ENCODE assay signal across 1 cellular context in genomic region chr2:10646153-10646552, GRCh38.
TF ChIP-seq lines count a peak whose summit lies in the region.

No MANE protein-coding gene starts in this region.

TF ChIP-seq in IMR-90, 13 proteins besides CTCF, POLR2A, EP300 and RAD21:
- no peak for TF ChIP-seq CHD1 (IDR thresholded peaks at IDR 0.05; ENCODE audit: low read depth, low read length)
